5 cellular contexts compared by ENCODE assay signal in the genomic region with DNA sequence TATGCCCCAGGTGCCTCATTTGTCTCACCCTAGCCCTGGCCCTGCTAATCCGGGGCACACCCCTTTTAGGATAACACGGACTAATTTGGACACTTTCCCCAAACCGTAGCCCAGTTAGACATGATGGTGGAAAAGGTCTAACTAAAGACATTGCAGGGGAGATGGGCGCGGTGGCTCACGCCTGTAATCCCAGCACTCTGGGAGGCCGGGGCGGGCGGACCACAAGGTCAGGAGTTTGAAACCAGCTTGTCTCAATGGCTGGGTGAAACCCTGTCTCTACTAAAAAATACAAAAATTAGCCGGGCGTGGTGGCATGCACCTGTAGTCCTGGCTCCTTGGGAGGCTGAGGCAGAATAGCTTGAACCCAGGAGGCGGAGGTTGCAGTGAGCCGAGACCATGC. TPM values are rescaled to one million over a fixed set of nuclear protein-coding genes. Genes with fewer than 3 reads are reported as not detected.
"Had no signal": no experiment of that assay in that cellular context is flagged by ENCODE, and none has a peak within 500 bp of the region (broad histone marks: within the 10 kb centered on the region; RNA-seq: fewer than 3 reads in every experiment).

No MANE protein-coding gene starts in this region.

RNA-seq across cellular contexts. Expression of a gene that starts 23.2 kb away (rescaled TPM):
- total RNA-seq: NCI-H460, OCI-LY7, Right ventricle myocardium inferior, Right ventricle myocardium superior, SK-MEL-5 had no signal
